Comparison of ENCODE assay signal across 18 cellular contexts in the genomic region with DNA sequence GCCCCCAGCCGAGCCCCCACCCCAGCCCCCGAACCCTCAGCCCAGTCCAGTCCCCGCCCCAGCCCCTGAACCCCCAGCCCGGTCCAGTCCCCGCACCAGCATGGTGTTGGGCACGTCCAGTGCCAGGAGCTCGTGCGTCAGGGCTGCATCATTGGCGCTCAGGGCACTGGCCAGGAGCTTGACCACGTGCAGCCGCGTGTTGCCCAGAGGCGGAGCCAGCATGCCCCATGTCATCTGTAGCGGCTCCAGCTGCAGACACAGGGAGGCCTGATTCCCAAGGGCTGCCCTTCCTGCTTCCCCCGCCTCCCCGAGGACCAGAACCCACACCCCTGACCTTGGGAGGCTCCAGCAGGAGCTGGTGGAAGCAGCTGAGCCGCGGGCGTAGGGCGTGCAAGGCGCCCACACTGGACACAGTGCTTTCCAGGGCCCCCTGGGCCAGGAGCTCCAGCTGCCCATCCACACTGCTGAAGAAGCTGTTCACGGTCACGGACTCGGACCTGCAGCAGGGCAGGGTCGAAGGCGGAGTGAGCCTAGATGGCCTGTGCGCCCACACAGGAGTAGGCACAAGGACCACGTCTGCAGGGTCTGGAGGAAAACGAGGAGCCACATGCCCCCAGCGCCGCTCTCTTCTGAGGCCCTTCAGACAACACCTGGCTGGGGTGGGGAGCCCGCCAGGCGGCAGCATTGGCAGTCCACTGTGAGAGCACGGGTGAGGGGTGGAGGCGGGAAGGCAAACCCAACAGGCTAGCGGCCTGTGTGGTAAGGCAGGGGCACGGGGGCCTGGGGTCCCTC. TPM values are rescaled to one million over a fixed set of nuclear protein-coding genes. Genes with fewer than 3 reads are reported as not detected.
"Had no signal": no experiment of that assay in that cellular context is flagged by ENCODE, and none has a peak within 500 bp of the region (broad histone marks: within the 10 kb centered on the region; RNA-seq: fewer than 3 reads in every experiment).

No MANE protein-coding gene starts in this region.

- DNase-seq: cortex of kidney; effector CD8-positive, alpha-beta T cell; heart right ventricle; lower lobe of right lung; nephron progenitor cell; stimulated activated CD4-positive, alpha-beta T cell treated with anti-CD3 and anti-CD28 coated beads, Interleukin-2, amount 100 ng/mL, for 24 hours; stimulated activated naive CD4-positive, alpha-beta T cell; thyroid gland had no signal

- H3K9me3 ChIP-seq: heart right ventricle, left lung, lower lobe of right lung, neutrophil, thyroid gland, upper lobe of left lung, vagina had no signal

- H3K4me3 Mint-ChIP-seq: memory B cell, mesothelial cell of epicardium, nephron progenitor cell had no signal

- H3K4me3 ChIP-seq: dorsolateral prefrontal cortex, heart right ventricle, left lung, lower lobe of right lung, thyroid gland, upper lobe of left lung, vagina had no signal

- H3K27me3 Mint-ChIP-seq: memory B cell had no signal

- H3K4me1 Mint-ChIP-seq: mesothelial cell of epicardium, nephron progenitor cell had no signal

- H3K27me3 ChIP-seq: dorsolateral prefrontal cortex, heart right ventricle, left lung, neutrophil, thyroid gland, upper lobe of left lung, vagina had no signal

- ATAC-seq: esophagus mucosa, left lung, lower lobe of right lung, sciatic nerve had no signal

- H3K27ac Mint-ChIP-seq: memory B cell, mesothelial cell of epicardium had no signal

- H3K9me3 Mint-ChIP-seq: memory B cell, mesothelial cell of epicardium, nephron progenitor cell had no signal

- H3K4me1 ChIP-seq: heart right ventricle, left lung, lower lobe of right lung, thyroid gland, upper lobe of left lung, vagina had no signal

- H3K27ac ChIP-seq: heart right ventricle, left lung, lower lobe of right lung, neutrophil, thyroid gland, upper lobe of left lung, vagina had no signal

RNA-seq across cellular contexts. Expression of a gene that starts 32.0 kb away (rescaled TPM):
- total RNA-seq: osteocyte had no signal
